ENCODE assay signal across 24 cellular contexts in genomic region chr4:88208146-88208545, GRCh38. TPM values are rescaled to one million over a fixed set of nuclear protein-coding genes. Genes with fewer than 3 reads are reported as not detected.
"Had no signal": no experiment of that assay in that cellular context is flagged by ENCODE, and none has a peak within 500 bp of the region (broad histone marks: within the 10 kb centered on the region; RNA-seq: fewer than 3 reads in every experiment).

No MANE protein-coding gene starts in this region.

- H3K36me3 Mint-ChIP-seq: IgD-negative memory B cell had no signal

- H3K27me3 ChIP-seq: Peyer's patch, SJCRH30 had no signal

- DNase-seq: Kasumi-1, MV-4-11, NCI-H1048, NCI-H1105, NCI-H1417, NCI-H1436 treated with DMSO at 0.1 percent for 48 hours, NCI-H1694, NCI-H187 treated with DMSO at 0.1 percent for 48 hours, NCI-H2029 treated with DMSO at 0.1 percent for 48 hours, NCI-H2227 treated with DMSO at 0.1 percent for 48 hours, NCI-H524, NCI-H526 treated with DMSO at 0.1 percent for 48 hours, NCI-H774, PC-3, Peyer's patch, SHP77 treated with DMSO at 0.1 percent for 48 hours, SJCRH30, T-helper 1 cell had no signal

- H3K27ac ChIP-seq: KMS-11, Peyer's patch, SJCRH30 had no signal

- H3K9me3 ChIP-seq: Peyer's patch, SJCRH30 had no signal

- H3K4me1 Mint-ChIP-seq: IgD-negative memory B cell had no signal

- ATAC-seq: HepG2, K562, PC-3, Right ventricle myocardium inferior, SK-N-SH treated with all-trans-retinoic acid at 6 μM for 48 hours had no signal

- H3K4me3 Mint-ChIP-seq: IgD-negative memory B cell had no signal

- H3K27ac Mint-ChIP-seq: IgD-negative memory B cell had no signal

- H3K9me3 Mint-ChIP-seq: IgD-negative memory B cell had no signal

- H3K4me1 ChIP-seq: Peyer's patch, SJCRH30 had no signal

- H3K4me3 ChIP-seq: K562, Peyer's patch, SJCRH30 had no signal

- H3K36me3 ChIP-seq: Peyer's patch, SJCRH30 had no signal

RNA-seq across cellular contexts. Expression of gene ABCG2, which starts 49.7 kb away (rescaled TPM):
- total RNA-seq: PC-3 had no signal
- polyA plus RNA-seq: IgD-negative memory B cell had no signal
